ENCODE assay signal across 35 cellular contexts in genomic region chr5:142086229-142086628, GRCh38.
"Had no signal": no experiment of that assay in that cellular context is flagged by ENCODE, and none has a peak within 500 bp of the region (broad histone marks: within the 10 kb centered on the region; RNA-seq: fewer than 3 reads in every experiment).

No MANE protein-coding gene starts in this region.

- H3K27me3 ChIP-seq: MG63 had no signal

- H3K9me3 ChIP-seq: MG63 had no signal

- H3K36me3 ChIP-seq: MG63 had no signal

- H3K4me3 ChIP-seq: MG63 had no signal

- DNase-seq: Karpas-422, Kasumi-1, MG63, MM.1S, MV-4-11, NCI-H1048, NCI-H1092, NCI-H1092 treated with DMSO at 0.1 percent for 48 hours, NCI-H1105, NCI-H1105 treated with DMSO at 0.1 percent for 48 hours, NCI-H1417, NCI-H1417 treated with DMSO at 0.1 percent for 48 hours, NCI-H1436, NCI-H1436 treated with DMSO at 0.1 percent for 48 hours, NCI-H146, NCI-H1694, NCI-H1694 treated with DMSO at 0.1 percent for 48 hours, NCI-H187, NCI-H187 treated with DMSO at 0.1 percent for 48 hours, NCI-H1930, NCI-H2029, NCI-H2081, NCI-H2081 treated with DMSO at 0.1 percent for 48 hours, NCI-H2107, NCI-H2171, NCI-H2171 treated with DMSO at 0.1 percent for 48 hours, NCI-H2227 treated with DMSO at 0.1 percent for 48 hours, NCI-H226, NCI-H345, NCI-H446, NCI-H446 treated with DMSO at 0.1 percent for 48 hours, NCI-H510A, NCI-H510A treated with DMSO at 0.1 percent for 48 hours, NCI-H524, NCI-H524 treated with DMSO at 0.1 percent for 48 hours had no signal
